ENCODE assay signal across 8 cellular contexts in genomic region chr19:57389730-57390598, GRCh38. TPM values are rescaled to one million over a fixed set of nuclear protein-coding genes. Genes with fewer than 3 reads are reported as not detected.
A peak's percentile ranks its signal among the peaks of the same experiment; 100 is the strongest.
DNase-seq lines count a peak whose midpoint lies in the region; ATAC-seq and TF ChIP-seq lines count a peak whose summit lies in the region.

TSS of gene ZNF548 (plus strand) at chr19:57389854. CDS start at chr19:57390100, 246 bp downstream.

- DNase-seq in COR-L47 (lab: John Stamatoyannopoulos, UW) (peak; percentile 98), GM20000 (ENCODE audit: low spot score) (peak; percentile 87), HT-29 (ENCODE audit: low spot score) (peak; percentile 89), NOMO-1 treated with DMSO at 0.1 percent for 48 hours (lab: John Stamatoyannopoulos, UW; ENCODE audit: unreplicated experiment) (peak; percentile 96), memory B cell (ENCODE audit: low spot score in 2 of 2) (peak; percentile 94 to 95)
- DNase-seq in activated CD8-positive, alpha-beta memory T cell treated with anti-CD3 and anti-CD28 coated beads for 4 hours (ENCODE audit: low read depth in 2 of 2), result peak; percentile 98
- peak; percentile 98 for DNase-seq in effector memory CD4-positive, alpha-beta T cell
- DNase-seq in stimulated activated CD8-positive, alpha-beta memory T cell treated with anti-CD3 and anti-CD28 coated beads, Interleukin-12 subunit alpha, Interleukin-12 subunit beta, amount 100 ng/mL, for 24 hours (ENCODE audit: extremely low read depth), result peak; percentile 96

- peaks cover 27% of the 10 kb centered on the region for H3K36me3 Mint-ChIP-seq in memory B cell

- ATAC-seq in memory B cell (ENCODE audit: low read depth), result peak; percentile 91

- peak within 1 kb of the TSS; percentile 94 for H3K27ac Mint-ChIP-seq in memory B cell

- H3K4me1 Mint-ChIP-seq in memory B cell, result peaks cover 21% of the 10 kb centered on the region

- no peaks in the 10 kb centered on the region for H3K27me3 Mint-ChIP-seq in memory B cell

- H3K27ac ChIP-seq in effector memory CD4-positive, alpha-beta T cell (ENCODE audit: insufficient read depth, low read length, poor library complexity, severe bottlenecking), result peak within 1 kb of the TSS; percentile 82

- peaks cover 21% of the 10 kb centered on the region for H3K36me3 ChIP-seq in effector memory CD4-positive, alpha-beta T cell (ENCODE audit: control insufficient read depth, insufficient read depth, low read length)

- H3K9me3 Mint-ChIP-seq in memory B cell, result peaks cover 7% of the 10 kb centered on the region

- no peaks in the 10 kb centered on the region for H3K9me3 ChIP-seq in effector memory CD4-positive, alpha-beta T cell (ENCODE audit: control insufficient read depth, low read length)

- H3K27me3 ChIP-seq in effector memory CD4-positive, alpha-beta T cell (replicated peaks; ENCODE audit: control insufficient read depth, insufficient read depth, low read length, poor library complexity, severe bottlenecking), result no peaks in the 10 kb centered on the region

- peaks cover 10% of the 10 kb centered on the region for H3K4me1 ChIP-seq in effector memory CD4-positive, alpha-beta T cell (ENCODE audit: control insufficient read depth, insufficient read depth, low read length, poor library complexity, severe bottlenecking)

- peak within 1 kb of the TSS; percentile 89 for H3K4me3 Mint-ChIP-seq in memory B cell

- TF ChIP-seq CTCF in GM20000 (IDR thresholded peaks at IDR 0.05; ENCODE audit: extremely low read depth, missing control alignments), result no peak

- peak within 1 kb of the TSS; percentile 81 for H3K4me3 ChIP-seq in effector memory CD4-positive, alpha-beta T cell (ENCODE audit: insufficient read depth, low read depth, low read length, poor library complexity, severe bottlenecking)

RNA-seq across cellular contexts. Expression of gene ZNF548, which starts in this region (rescaled TPM):
- total RNA-seq in HT-29 (2014; rRNA removed; shearing (Covaris generic)), result 10.2 and 12.2 TPM in 2 replicates

Comparison
In these comparisons a context has a peak if more than half of its experiments do, and no peak if none do; other contexts are left out.
1. Peak in every context shown above with its lines: DNase-seq, ATAC-seq, H3K4me3 ChIP-seq and H3K27ac ChIP-seq.